21 cellular contexts compared by ENCODE assay signal in the genomic region with DNA sequence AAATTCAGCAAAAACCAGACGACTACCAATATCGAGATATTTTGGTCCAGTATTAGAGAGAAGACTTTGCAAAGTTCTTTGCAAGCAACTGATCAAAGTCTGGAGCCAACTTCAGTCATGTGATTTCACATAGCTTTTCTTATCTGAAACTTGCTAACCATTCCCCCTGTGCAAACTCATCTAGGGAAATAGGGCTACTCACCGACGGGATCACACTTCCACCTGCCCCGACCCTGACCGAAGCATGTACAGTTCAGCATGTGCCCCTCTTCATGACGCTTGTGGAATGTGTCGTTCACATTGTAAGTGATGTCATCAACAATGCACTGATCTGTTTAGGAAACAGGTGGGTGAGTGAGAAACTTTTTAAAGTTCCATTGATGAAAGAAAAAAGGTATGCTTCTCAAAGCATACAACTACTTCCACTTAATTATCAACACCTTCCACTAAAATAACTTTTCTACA. TPM values are rescaled to one million over a fixed set of nuclear protein-coding genes. Genes with fewer than 3 reads are reported as not detected.
A peak's percentile ranks its signal among the peaks of the same experiment; 100 is the strongest.
DNase-seq lines count a peak whose midpoint lies in the region; ATAC-seq and TF ChIP-seq lines count a peak whose summit lies in the region.
"Had no signal": no experiment of that assay in that cellular context is flagged by ENCODE, and none has a peak within 500 bp of the region (broad histone marks: within the 10 kb centered on the region; RNA-seq: fewer than 3 reads in every experiment).

No MANE protein-coding gene starts in this region.

- H2AK9ac ChIP-seq in IMR-90 (replicated peaks; ENCODE audit: low read depth, low read length, poor library complexity): no peak overlapping the region

- H3K36me3 Mint-ChIP-seq in chondrocyte (ENCODE audit: low read depth) (peaks cover 74% of the 10 kb centered on the region), T-cell (no peaks in the 10 kb centered on the region)
- H3K36me3 Mint-ChIP-seq: CD8-positive, alpha-beta T cell had no signal

- H3K14ac ChIP-seq in IMR-90 (replicated peaks; ENCODE audit: low read depth, low read length): 0 out of 2 replicates have a peak overlapping the region, but pooled peaks have one; percentile 4

- H3K4me1 Mint-ChIP-seq in chondrocyte (ENCODE audit: low read depth) (peaks cover 88% of the 10 kb centered on the region), T-cell (no peaks in the 10 kb centered on the region)

- H4K20me1 ChIP-seq in IMR-90 (ENCODE audit: insufficient read depth, low read length) (peaks cover 40% of the 10 kb centered on the region; the same call in 1 of the 2 replicates), hepatocyte (ENCODE audit: insufficient read depth, poor library complexity, severe bottlenecking) (no peaks in the 10 kb centered on the region)

- H3K9me3 ChIP-seq in IMR-90 (ENCODE audit: control insufficient read depth, insufficient read depth, low read length) (no peaks in the 10 kb centered on the region), hepatocyte (ENCODE audit: low read depth) (no peaks in the 10 kb centered on the region), skeletal muscle satellite cell (replicated peaks; ENCODE audit: low read length) (no peaks in the 10 kb centered on the region)
- H3K9me3 ChIP-seq: mucosa of descending colon had no signal

- no peak overlapping the region for H2AK5ac ChIP-seq in IMR-90 (ENCODE audit: low read depth, low read length)

- TF ChIP-seq RAD21 in IMR-90 (IDR thresholded peaks at IDR 0.05; ENCODE audit: low read length): no peak

- H3K27me3 Mint-ChIP-seq in chondrocyte (ENCODE audit: low read depth): no peaks in the 10 kb centered on the region
- H3K27me3 Mint-ChIP-seq in T-cell: peaks cover 19 to 22% of the 10 kb centered on the region in 2 donors

- no peak overlapping the region for H4K5ac ChIP-seq in IMR-90 (ENCODE audit: low read depth, low read length)

- H2BK15ac ChIP-seq in IMR-90 (ENCODE audit: low read depth, low read length): no peak overlapping the region; the same call in 2 of the 3 replicates

- H3K79me2 ChIP-seq in hepatocyte: peaks cover 6% of the 10 kb centered on the region

- H2AFZ ChIP-seq in IMR-90 (replicated peaks; ENCODE audit: low read length, poor library complexity): no peak overlapping the region
- H2AFZ ChIP-seq in hepatocyte: no peak overlapping the region

- peaks cover 66% of the 10 kb centered on the region for H3K36me3 ChIP-seq in IMR-90 (ENCODE audit: control insufficient read depth, insufficient read depth, low read length)
- H3K36me3 ChIP-seq in hepatocyte (replicated peaks; ENCODE audit: insufficient read depth, low read depth): no peaks in the 10 kb centered on the region
- peaks cover 100% of the 10 kb centered on the region for H3K36me3 ChIP-seq in skeletal muscle satellite cell (ENCODE audit: insufficient read depth, low read length)

- intact Hi-C loops in IMR-90 (cut with micrococcal nuclease): loop anchor here (5.0 kb wide), 1 partner anchor 33 kb away; no protein-coding TSS in a partner anchor

- H3K4me2 ChIP-seq in IMR-90 (ENCODE audit: low read depth, low read length) (peak overlapping the region; percentile 45; the same call in 1 of the 2 replicates), hepatocyte (peak overlapping the region; percentile 55), skeletal muscle satellite cell (ENCODE audit: low read length) (peak overlapping the region; percentile 32)

- H2BK120ac ChIP-seq in IMR-90 (ENCODE audit: low read depth, low read length): no peak overlapping the region

- H3K79me1 ChIP-seq in IMR-90 (ENCODE audit: low read depth in 1 of 2, low read length in 2 of 2): peaks cover 30 to 54% of the 10 kb centered on the region in 2 experiments

- POLR2A ChIA-PET in IMR-90 (lab: Charles Lee; ENCODE audit: unreplicated experiment): no interaction called here
- POLR2A ChIA-PET in T-cell (lab: Charles Lee): no interaction called here

- H3K4me3 Mint-ChIP-seq in chondrocyte (ENCODE audit: unreplicated experiment) (peak overlapping the region; percentile 61), T-cell (no peak overlapping the region)
- H3K4me3 Mint-ChIP-seq: activated naive CD4-positive, alpha-beta T cell treated with anti-CD3 and anti-CD28 coated beads for 36 hours; activated T-cell treated with anti-CD3 and anti-CD28 coated beads, Interleukin-2, amount 50 U/mL, for 4 hours; CD8-positive, alpha-beta T cell; nephron progenitor cell had no signal

- 0 out of 2 replicates have a peak overlapping the region, but pooled peaks have one; percentile 13 for H3K23ac ChIP-seq in IMR-90 (ENCODE audit: low read depth, low read length)

- peak overlapping the region; percentile 20 for H2BK5ac ChIP-seq in IMR-90 (ENCODE audit: low read depth, low read length, poor library complexity, severe bottlenecking)

- DNase-seq in IMR-90: no peak
- no peak for DNase-seq in chondrocyte (ENCODE audit: low spot score)
- DNase-seq in hepatocyte (ENCODE audit: low spot score): peak; percentile 65
- no peak for DNase-seq in DMS53 (lab: John Stamatoyannopoulos, UW)
- DNase-seq in DMS79 treated with DMSO at 0.1 percent for 48 hours (lab: John Stamatoyannopoulos, UW): no peak
- DNase-seq in T-cell: no peak
- DNase-seq: activated naive CD4-positive, alpha-beta T cell treated with anti-CD3 and anti-CD28 coated beads for 36 hours; activated T-cell treated with anti-CD3 and anti-CD28 coated beads, Interleukin-2, amount 50 U/mL, for 4 hours; anterior cingulate cortex; CD8-positive, alpha-beta T cell; cerebellar nuclear complex; effector memory CD4-positive, alpha-beta T cell; head of caudate nucleus; Karpas-422; mucosa of descending colon; NCI-H187 treated with DMSO at 0.1 percent for 48 hours; NCI-H226; nephron progenitor cell; Right ventricle myocardium superior had no signal

- no peak overlapping the region for H2BK20ac ChIP-seq in IMR-90 (ENCODE audit: low read depth, low read length)

- no peak overlapping the region for H3K4ac ChIP-seq in IMR-90 (ENCODE audit: low read depth, low read length)

- WGBS in IMR-90 (ENCODE audit: extremely low coverage in 2 of 2, insufficient read length in 1 of 2), 2 experiments: no CpG with 5 or more reads among the region's 8 CpGs
- WGBS in hepatocyte (ENCODE audit: low lambda C conversion rate, missing lambda C conversion rate): 43% methylated on average over 8 of the region's 8 CpGs

- in situ Hi-C loops in IMR-90 (cut with MboI; ENCODE audit: low sequenced_read_pairs): no loop called here

- no TSS peak for BruUV-seq in IMR-90 (replicated peaks; lab: Mats Ljungman, UMichigan)

- H4K8ac ChIP-seq in IMR-90 (ENCODE audit: low read depth in 2 of 2, low read length in 2 of 2): 0 out of 4 replicates have a peak overlapping the region, but pooled peaks of 1 of the 2 experiments have one; percentile 24

- no peaks in the 10 kb centered on the region for H3K27me3 ChIP-seq in IMR-90 (ENCODE audit: control insufficient read depth, insufficient read depth, low read length)
- no peaks in the 10 kb centered on the region for H3K27me3 ChIP-seq in hepatocyte
- H3K27me3 ChIP-seq in skeletal muscle satellite cell (ENCODE audit: control insufficient read depth, insufficient read depth, low read length): no peaks in the 10 kb centered on the region

- H3K9ac ChIP-seq in IMR-90 (ENCODE audit: low read depth, low read length) (no peak overlapping the region), skeletal muscle satellite cell (ENCODE audit: low read depth, low read length) (peak overlapping the region; percentile 34)

- H3K9me3 Mint-ChIP-seq in chondrocyte (ENCODE audit: low read depth) (no peaks in the 10 kb centered on the region), T-cell (no peaks in the 10 kb centered on the region)
- H3K9me3 Mint-ChIP-seq: activated naive CD4-positive, alpha-beta T cell treated with anti-CD3 and anti-CD28 coated beads for 36 hours; activated T-cell treated with anti-CD3 and anti-CD28 coated beads, Interleukin-2, amount 50 U/mL, for 4 hours; CD8-positive, alpha-beta T cell; nephron progenitor cell had no signal

- dilution Hi-C loops in IMR-90 (cut with HindIII; ENCODE audit: low sequenced_read_pairs, unreplicated experiment): no loop called here

- H3K9me1 ChIP-seq in IMR-90 (ENCODE audit: insufficient read depth, low read length): peaks cover 20% of the 10 kb centered on the region

- no peak overlapping the region for H4K91ac ChIP-seq in IMR-90 (ENCODE audit: insufficient read depth, low read depth, low read length)

- no peak overlapping the region for H3K4me3 ChIP-seq in IMR-90 (ENCODE audit: insufficient read depth, low read depth, low read length)
- no peak overlapping the region for H3K4me3 ChIP-seq in hepatocyte
- H3K4me3 ChIP-seq in skeletal muscle satellite cell (ENCODE audit: low read length): no peak overlapping the region
- H3K4me3 ChIP-seq: mucosa of descending colon had no signal

- CTCF ChIA-PET in IMR-90 (lab: Yijun Ruan, JAX) (no interaction called here), T-cell (lab: Charles Lee) (no interaction called here)

- no peaks in the 10 kb centered on the region for H3K9me2 ChIP-seq in hepatocyte (replicated peaks; ENCODE audit: insufficient read depth)

- H3K4me1 ChIP-seq in IMR-90 (ENCODE audit: control insufficient read depth, insufficient read depth, low read length) (peaks cover 15% of the 10 kb centered on the region), hepatocyte (ENCODE audit: insufficient read depth) (peaks cover 60% of the 10 kb centered on the region), skeletal muscle satellite cell (ENCODE audit: control insufficient read depth, insufficient read depth, low read length) (peaks cover 58% of the 10 kb centered on the region)

- ATAC-seq in IMR-90 (ENCODE audit: low read depth): no peak
- no peak for ATAC-seq in T-cell (replicated peaks in 1 of 4)
- ATAC-seq: activated T-cell treated with anti-CD3 and anti-CD28 coated beads, Interleukin-2, amount 50 U/mL, for 4 hours; CD8-positive, alpha-beta T cell; mucosa of descending colon; sciatic nerve had no signal

- peak overlapping the region; percentile 15; the same call in 1 of the 2 replicates for H3K27ac ChIP-seq in IMR-90 (ENCODE audit: insufficient read depth, low read length)
- peak overlapping the region; percentile 82 for H3K27ac ChIP-seq in hepatocyte

- H3K18ac ChIP-seq in IMR-90 (ENCODE audit: low read depth, low read length): no peak overlapping the region

- no peak overlapping the region for H3K56ac ChIP-seq in IMR-90 (ENCODE audit: extremely low read depth, insufficient read depth, low read length)

- H3K27ac Mint-ChIP-seq in chondrocyte (ENCODE audit: unreplicated experiment): peak overlapping the region; percentile 93
- no peak overlapping the region for H3K27ac Mint-ChIP-seq in T-cell
- H3K27ac Mint-ChIP-seq: activated naive CD4-positive, alpha-beta T cell treated with anti-CD3 and anti-CD28 coated beads for 36 hours; CD8-positive, alpha-beta T cell; nephron progenitor cell had no signal

- no peak; the same call in 1 of the 2 replicates for TF ChIP-seq POLR2A in IMR-90 (IDR thresholded peaks at IDR 0.05; ENCODE audit: low read depth, low read length)

- no peak for TF ChIP-seq CTCF in IMR-90 (conservative IDR thresholded peaks at IDR 0.05; ENCODE audit: low read depth, low read length)
- TF ChIP-seq CTCF in chondrocyte (IDR thresholded peaks at IDR 0.05): no peak
- no peak for TF ChIP-seq CTCF in hepatocyte (IDR thresholded peaks at IDR 0.05; ENCODE audit: poor library complexity)

RNA-seq across cellular contexts. Expression of a gene that starts 15.4 kb away (rescaled TPM):
- total RNA-seq in IMR-90 (2012; rRNA removed) (7,693 and 8,243 TPM in 2 replicates), chondrocyte (30,644 to 36,263 TPM (median 31,288 TPM) in 3 replicates), hepatocyte (2,129 and 3,020 TPM in 2 replicates), T-cell (1 to 10 TPM in 3 of 5 donors, not detected in 2; 5.7 to 7.1 (median 6.7) TPM)
- polyA plus RNA-seq in IMR-90 (2012; rRNA removed) (11,046 and 13,004 TPM in 2 replicates), hepatocyte (1,572 and 1,650 TPM in 2 replicates)
- 4,918 and 6,925 TPM in 2 replicates for polyA plus RNA-seq in IMR-90 (2012; cell fraction: cytosol; rRNA removed)
- 23,704 and 31,508 TPM in 2 replicates for polyA plus RNA-seq in IMR-90 (2012; cell fraction: nucleus; rRNA removed; ENCODE audit: low replicate concordance)
- total RNA-seq in skeletal muscle satellite cell (2012; rRNA removed): 9,411 and 9,536 TPM in 2 replicates
- total RNA-seq: CD8-positive, alpha-beta T cell had no signal

Comparison
In these comparisons a context has a peak if more than half of its experiments do, and no peak if none do; other contexts are left out.
1. RNA of a gene that starts 15.4 kb away (total RNA-seq): 30,644 to 36,263 TPM in chondrocyte, 7,693 to 8,243 TPM in IMR-90 and 2,129 to 3,020 TPM in hepatocyte; 5.7 to 7.1 TPM in T-cell; every median in the first group is over 100 times any median in the second.
2. Peak in every context shown above with its lines, with median percentiles within 50 percentile points of each other: H3K4me2 ChIP-seq.